In genomic region chr10:125216897-125217296, GRCh38 we compare ENCODE assay signal across 1 cellular context.
TF ChIP-seq lines count a peak whose summit lies in the region.

No MANE protein-coding gene starts in this region.

TF ChIP-seq in K562, 482 proteins besides CTCF, POLR2A, EP300 and RAD21 (continued from another document):
- no peak for TF ChIP-seq ZBTB26 (CRISPR knock-in tag; IDR thresholded peaks at IDR 0.05)
- TF ChIP-seq POLR2G (IDR thresholded peaks at IDR 0.05; ENCODE audit: low read depth, low read length), result no peak
- TF ChIP-seq ZNF232 (CRISPR knock-in tag; IDR thresholded peaks at IDR 0.05), result no peak
